In the genomic region with DNA sequence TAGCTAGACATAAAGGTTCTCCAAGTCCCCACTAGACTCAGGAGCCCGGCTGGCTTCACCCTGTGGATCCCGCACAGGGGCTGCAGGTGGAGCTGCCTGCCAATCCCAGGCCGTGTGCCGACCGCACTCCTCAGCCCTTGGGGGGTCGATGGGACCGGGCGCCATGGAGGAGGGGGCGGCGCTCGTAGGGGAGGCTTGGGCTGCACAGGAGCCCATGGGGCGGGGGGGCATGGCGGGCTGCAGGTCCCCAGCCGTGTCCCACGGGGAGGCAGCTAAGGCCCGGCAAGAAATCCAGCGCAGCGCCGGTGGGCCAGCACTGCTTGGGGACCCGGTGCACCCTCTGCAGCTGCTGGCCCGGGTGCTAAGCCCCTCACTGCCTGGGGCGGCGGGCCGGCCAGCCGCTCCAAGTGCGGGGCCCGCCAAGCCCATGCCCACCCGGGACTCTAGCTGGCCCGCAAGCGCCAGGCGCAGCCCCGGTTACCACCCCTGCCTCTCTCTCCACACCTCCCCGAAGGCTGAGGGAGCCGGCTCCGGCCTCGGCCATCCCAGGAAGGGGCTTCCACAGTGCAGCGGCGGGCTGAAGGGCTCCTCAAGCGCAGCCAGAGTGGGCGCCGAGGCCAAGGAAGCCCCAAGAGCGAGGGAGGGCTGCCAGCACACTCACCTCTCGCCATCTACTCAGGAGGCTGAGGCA, we compare ENCODE assay signal across 27 cellular contexts. TPM values are rescaled to one million over a fixed set of nuclear protein-coding genes. Genes with fewer than 3 reads are reported as not detected.
"Had no signal": no experiment of that assay in that cellular context is flagged by ENCODE, and none has a peak within 500 bp of the region (broad histone marks: within the 10 kb centered on the region; RNA-seq: fewer than 3 reads in every experiment).

No MANE protein-coding gene starts in this region.

- H3K79me2 ChIP-seq: parathyroid adenoma had no signal

- H3K27me3 Mint-ChIP-seq: activated naive CD8-positive, alpha-beta T cell treated with anti-CD3 and anti-CD28 coated beads, Interleukin-2, amount 10 ng/mL, durations not matched to agents 7 days and 5 days; naive thymus-derived CD4-positive, alpha-beta T cell had no signal

- H3K4me3 ChIP-seq: coronary artery, dorsolateral prefrontal cortex, gastrocnemius medialis, psoas muscle, spleen, thoracic aorta, upper lobe of left lung, vagina had no signal

- ATAC-seq: gastrocnemius medialis; left cardiac atrium; naive thymus-derived CD4-positive, alpha-beta T cell; psoas muscle had no signal

- H3K27ac Mint-ChIP-seq: activated naive CD8-positive, alpha-beta T cell treated with anti-CD3 and anti-CD28 coated beads, Interleukin-2, amount 10 ng/mL, durations not matched to agents 7 days and 5 days had no signal

- H3K36me3 ChIP-seq: brain microvascular endothelial cell, gastrocnemius medialis, spleen, thoracic aorta, upper lobe of left lung, vagina had no signal

- H3K27me3 ChIP-seq: brain microvascular endothelial cell, dorsolateral prefrontal cortex, gastrocnemius medialis, spleen, upper lobe of left lung, vagina had no signal

- H3K9me3 ChIP-seq: gastrocnemius medialis, psoas muscle, spleen, thoracic aorta, upper lobe of left lung, vagina had no signal

- H3K36me3 Mint-ChIP-seq: activated naive CD4-positive, alpha-beta T cell treated with anti-CD3 and anti-CD28 coated beads, Interleukin-2, amount 10 ng/mL, durations not matched to agents 7 days and 5 days; activated naive CD8-positive, alpha-beta T cell treated with anti-CD3 and anti-CD28 coated beads, Interleukin-2, amount 10 ng/mL, durations not matched to agents 7 days and 5 days had no signal

- H3K4me3 Mint-ChIP-seq: activated naive CD4-positive, alpha-beta T cell treated with anti-CD3 and anti-CD28 coated beads, Interleukin-2, amount 10 ng/mL, durations not matched to agents 7 days and 5 days had no signal

- H3K4me1 ChIP-seq: parathyroid adenoma had no signal

- H3K9me3 Mint-ChIP-seq: activated naive CD4-positive, alpha-beta T cell treated with anti-CD3 and anti-CD28 coated beads, Interleukin-2, amount 10 ng/mL, durations not matched to agents 7 days and 5 days; activated naive CD8-positive, alpha-beta T cell treated with anti-CD3 and anti-CD28 coated beads, Interleukin-2, amount 10 ng/mL, durations not matched to agents 7 days and 5 days had no signal

- DNase-seq: activated CD4-positive, alpha-beta T cell treated with anti-CD3 and anti-CD28 coated beads, Interleukin-2, amount 50 U/mL, for 48 hours; activated CD8-positive, alpha-beta memory T cell treated with anti-CD3 and anti-CD28 coated beads for 24 hours; activated effector memory CD4-positive, alpha-beta T cell treated with anti-CD3 and anti-CD28 coated beads, Interleukin-2, amount 50 U/mL, for 16 hours; activated naive CD8-positive, alpha-beta T cell treated with anti-CD3 and anti-CD28 coated beads, Interleukin-2, amount 10 ng/mL, durations not matched to agents 7 days and 5 days; brain microvascular endothelial cell; dorsolateral prefrontal cortex; effector memory CD4-positive, alpha-beta T cell; gastrocnemius medialis; glutamatergic neuron; left cardiac atrium; mammary epithelial cell; midbrain; occipital lobe; psoas muscle; spleen had no signal

- H3K27ac ChIP-seq: brain microvascular endothelial cell, coronary artery, dorsolateral prefrontal cortex, gastrocnemius medialis, parathyroid adenoma, psoas muscle, spleen, thoracic aorta, upper lobe of left lung, vagina had no signal

- H3K9ac ChIP-seq: parathyroid adenoma had no signal

RNA-seq across cellular contexts. Expression of gene ID1, which starts 26.5 kb away (rescaled TPM):
- polyA plus RNA-seq: naive thymus-derived CD4-positive, alpha-beta T cell had no signal

RNA-seq across cellular contexts. Expression of gene COX4I2, which starts 59.1 kb away (rescaled TPM):
- total RNA-seq: activated naive CD8-positive, alpha-beta T cell treated with anti-CD3 and anti-CD28 coated beads, Interleukin-2, amount 10 ng/mL, durations not matched to agents 7 days and 5 days; astrocyte; cerebellum; mammary epithelial cell; naive thymus-derived CD4-positive, alpha-beta T cell; occipital lobe; T-helper 1 cell treated with Interleukin-12 subunit alpha and Interleukin-12 subunit beta and Interleukin-4 antibody, amounts not matched to agents 30 ng/mL and 1 ng/mL, for 36 hours had no signal
- polyA plus RNA-seq: keratinocyte; mammary epithelial cell; naive thymus-derived CD4-positive, alpha-beta T cell; neural cell had no signal
